Comparison of ENCODE assay signal across 1 cellular context in the genomic region with DNA sequence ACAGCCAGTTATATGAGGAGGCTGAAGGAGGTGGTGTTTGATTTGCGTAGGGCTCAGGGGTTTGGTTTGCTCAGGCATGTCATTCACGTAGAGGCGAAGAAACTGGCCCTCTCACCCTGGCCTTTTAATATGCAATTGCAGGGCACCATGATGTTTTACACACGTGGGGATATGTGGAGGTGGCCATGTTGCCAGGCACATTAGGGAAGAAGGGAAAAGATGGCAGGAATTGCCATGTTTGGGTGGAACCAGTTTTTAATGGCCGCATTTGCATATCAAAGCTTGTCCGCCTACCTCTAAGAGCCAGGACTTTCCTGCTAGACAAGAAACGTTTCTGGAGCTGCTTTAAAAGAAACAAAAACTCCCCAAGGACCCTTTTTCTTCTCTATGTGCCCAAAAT.
A peak's percentile ranks its signal among the peaks of the same experiment; 100 is the strongest.
TF ChIP-seq lines count a peak whose summit lies in the region.

No MANE protein-coding gene starts in this region.

TF ChIP-seq in H1, 55 proteins besides CTCF, POLR2A, EP300 and RAD21 (continued from another document):
- TF ChIP-seq YY1 (IDR thresholded peaks at IDR 0.05; ENCODE audit: low read depth, low read length), result peak; percentile 68; the same call in 1 of the 2 replicates
